27 cellular contexts compared by ENCODE assay signal in the genomic region with DNA sequence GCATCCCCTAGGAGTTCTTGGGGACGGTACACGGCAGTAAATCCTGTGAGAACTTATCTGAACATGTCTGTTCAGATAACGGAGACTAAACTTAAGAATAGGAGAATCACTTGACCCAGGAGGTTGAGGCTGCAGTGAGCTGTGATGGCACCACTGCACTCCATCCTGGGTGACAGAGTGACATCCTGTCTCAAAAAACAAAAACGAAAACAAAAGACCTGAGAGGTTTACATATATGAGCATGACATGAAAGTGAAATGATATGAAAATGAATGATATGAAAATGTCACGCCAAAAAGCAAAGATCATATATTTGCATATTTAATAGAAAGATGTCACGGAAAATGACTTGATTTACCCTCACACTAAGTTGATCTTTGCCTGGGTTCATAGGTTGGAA. TPM values are rescaled to one million over a fixed set of nuclear protein-coding genes. Genes with fewer than 3 reads are reported as not detected.
"Had no signal": no experiment of that assay in that cellular context is flagged by ENCODE, and none has a peak within 500 bp of the region (broad histone marks: within the 10 kb centered on the region; RNA-seq: fewer than 3 reads in every experiment).

No MANE protein-coding gene starts in this region.

- ATAC-seq: activated CD8-positive, alpha-beta T cell treated with anti-CD3 and anti-CD28 coated beads, Interleukin-2, amount 10 ng/mL, durations not matched to agents 7 days and 5 days; Panc1; Right ventricle myocardium inferior; T-cell had no signal

- H3K9me3 Mint-ChIP-seq: activated B cell treated with CpG ODN at 0.5 μM for 24 hours had no signal

- H3K4me3 Mint-ChIP-seq: activated B cell treated with CpG ODN at 0.5 μM for 24 hours; activated CD8-positive, alpha-beta T cell treated with anti-CD3 and anti-CD28 coated beads, Interleukin-2, amount 10 ng/mL, durations not matched to agents 7 days and 5 days; activated naive CD4-positive, alpha-beta T cell treated with anti-CD3 and anti-CD28 coated beads, Interleukin-2, amount 10 ng/mL, durations not matched to agents 7 days and 5 days; activated naive CD8-positive, alpha-beta T cell treated with anti-CD3 and anti-CD28 coated beads, Interleukin-2, amount 10 ng/mL, durations not matched to agents 7 days and 5 days; T-cell had no signal

- H3K27ac Mint-ChIP-seq: activated B cell treated with CpG ODN at 0.5 μM for 24 hours; activated CD8-positive, alpha-beta T cell treated with anti-CD3 and anti-CD28 coated beads, Interleukin-2, amount 10 ng/mL, durations not matched to agents 7 days and 5 days; activated naive CD4-positive, alpha-beta T cell treated with anti-CD3 and anti-CD28 coated beads, Interleukin-2, amount 10 ng/mL, durations not matched to agents 7 days and 5 days; activated naive CD8-positive, alpha-beta T cell treated with anti-CD3 and anti-CD28 coated beads, Interleukin-2, amount 10 ng/mL, durations not matched to agents 7 days and 5 days; activated T-cell treated with anti-CD3 and anti-CD28 coated beads, Interleukin-2, amount 50 U/mL, for 72 hours; activated T-helper 2 cell treated with anti-CD3 and anti-CD28 coated beads, Interferon-gamma antibody, Interleukin-2, Interleukin-4, amounts not matched to agents 10 μg/mL and 5 μg/mL and 100 μg/mL, durations not matched to agents 14 hours and 24 hours and 36 hours; T-cell had no signal

- H3K27me3 Mint-ChIP-seq: activated B cell treated with CpG ODN at 0.5 μM for 24 hours; activated naive CD4-positive, alpha-beta T cell treated with anti-CD3 and anti-CD28 coated beads, Interleukin-2, amount 10 ng/mL, durations not matched to agents 7 days and 5 days; activated naive CD8-positive, alpha-beta T cell treated with anti-CD3 and anti-CD28 coated beads, Interleukin-2, amount 10 ng/mL, durations not matched to agents 7 days and 5 days; T-cell had no signal

- DNase-seq: activated B cell treated with CpG ODN at 0.5 μM for 24 hours; activated CD4-positive, alpha-beta T cell treated with anti-CD3 and anti-CD28 coated beads for 1 hour; activated CD8-positive, alpha-beta T cell treated with anti-CD3 and anti-CD28 coated beads, Interleukin-2, amount 10 ng/mL, durations not matched to agents 7 days and 5 days; activated gamma-delta T cell treated with Interleukin-2 at 50 U/mL for 16 hours; activated naive CD4-positive, alpha-beta T cell treated with anti-CD3 and anti-CD28 coated beads, Interleukin-2, amount 10 ng/mL, durations not matched to agents 7 days and 5 days; activated naive CD8-positive, alpha-beta T cell treated with anti-CD3 and anti-CD28 coated beads, Interleukin-2, amount 10 ng/mL, durations not matched to agents 7 days and 5 days; activated T-cell treated with anti-CD3 and anti-CD28 coated beads, Interleukin-2, amount 50 U/mL, for 72 hours; adrenal gland; anterior cingulate cortex; colonic mucosa; NCI-H1092; NCI-H1417; NCI-H2029; NCI-H2107; NCI-H510A treated with DMSO at 0.1 percent for 48 hours; NCI-H69; NK-92 treated with Interleukin-12 subunit alpha and Interleukin-12 subunit beta, amount 100 ng/mL, for 24 hours; OCI-M1; RPMI8226; T-cell; T1000 had no signal

RNA-seq across cellular contexts. Expression of gene SIGLEC6, which starts 45.4 kb away (rescaled TPM):
- total RNA-seq: activated naive CD8-positive, alpha-beta T cell treated with anti-CD3 and anti-CD28 coated beads, Interleukin-2, amount 10 ng/mL, durations not matched to agents 7 days and 5 days; activated T-cell treated with anti-CD3 and anti-CD28 coated beads, Interleukin-2, amount 50 U/mL, for 72 hours; cerebellum; LHCN-M2; M059J had no signal
- polyA plus RNA-seq: adrenal gland had no signal

RNA-seq across cellular contexts. Expression of gene SIGLEC5, which starts 53.4 kb away (rescaled TPM):
- total RNA-seq: activated CD8-positive, alpha-beta T cell treated with anti-CD3 and anti-CD28 coated beads, Interleukin-2, amount 10 ng/mL, durations not matched to agents 7 days and 5 days; activated naive CD8-positive, alpha-beta T cell treated with anti-CD3 and anti-CD28 coated beads, Interleukin-2, amount 10 ng/mL, durations not matched to agents 7 days and 5 days; activated T-cell treated with anti-CD3 and anti-CD28 coated beads, Interleukin-2, amount 50 U/mL, for 72 hours; activated T-helper 2 cell treated with anti-CD3 and anti-CD28 coated beads, Interferon-gamma antibody, Interleukin-2, Interleukin-4, amounts not matched to agents 10 μg/mL and 5 μg/mL and 100 μg/mL, durations not matched to agents 14 hours and 24 hours and 36 hours; colonic mucosa; LHCN-M2; M059J; Right ventricle myocardium inferior had no signal
- polyA plus RNA-seq: adrenal gland had no signal
